In the genomic region with DNA sequence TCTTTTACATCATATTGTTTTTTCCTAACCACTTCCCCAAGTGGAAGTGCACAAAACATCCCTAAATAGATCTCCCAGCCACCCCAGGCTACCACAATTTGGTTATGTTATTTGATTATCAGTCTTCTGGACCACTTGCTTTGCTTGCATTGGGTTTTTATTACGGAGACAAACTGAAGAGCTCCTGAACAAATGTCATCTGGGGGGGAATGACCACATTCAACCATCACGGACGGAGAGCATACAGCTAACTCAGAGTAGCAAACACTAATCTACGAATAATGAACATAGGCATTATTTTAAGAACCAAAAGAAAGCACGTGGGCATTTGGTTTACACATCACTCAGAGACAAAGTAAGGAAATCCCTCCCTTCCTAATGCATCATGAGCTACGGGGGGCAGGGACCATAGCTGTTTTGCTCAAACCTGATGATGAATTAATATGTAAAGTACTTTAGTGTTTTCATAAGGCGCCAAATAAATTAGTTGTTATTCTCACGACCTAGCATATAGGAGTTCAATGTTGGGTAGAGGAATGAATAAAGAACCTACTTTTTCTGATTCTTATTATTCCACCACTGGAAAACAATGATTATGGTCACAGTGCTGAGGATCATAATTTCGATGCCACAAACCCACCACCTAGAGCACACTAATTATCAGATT, we compare ENCODE assay signal across 8 cellular contexts. TPM values are rescaled to one million over a fixed set of nuclear protein-coding genes. Genes with fewer than 3 reads are reported as not detected.
DNase-seq lines count a peak whose midpoint lies in the region; ATAC-seq, FAIRE-seq and TF ChIP-seq lines count a peak whose summit lies in the region.

No MANE protein-coding gene starts in this region.

- ATAC-seq in GM21529 (IDR thresholded peaks at IDR 0.05; ENCODE audit: unreplicated experiment) (no peak), HG02885 (IDR thresholded peaks at IDR 0.05; ENCODE audit: poor library complexity, unreplicated experiment) (no peak)

- DNase-seq in G401 (ENCODE audit: low spot score) (peak; percentile 50), M059J (ENCODE audit: low read depth) (peak; percentile 43), astrocyte of the cerebellum (ENCODE audit: low read depth) (no peak), kidney (no peak), superior temporal gyrus (ENCODE audit: extremely low spot score) (peak; percentile 52), HUDEP-2 (lab: John Stamatoyannopoulos, UW; ENCODE audit: unreplicated experiment in 76 of 76) (no peak)

- H3K4me3 ChIP-seq in astrocyte of the cerebellum (ENCODE audit: low read depth, low read length), result peak overlapping the region; percentile 50
- H3K4me3 ChIP-seq in kidney (ENCODE audit: low read length in 2 of 2), result peak overlapping the region; percentile 70 to 78

- peaks cover 13 to 14% of the 10 kb centered on the region in 2 donors for H3K4me1 ChIP-seq in kidney (ENCODE audit: control insufficient read depth in 1 of 2, insufficient read depth in 1 of 2, low read depth in 1 of 2, low read length in 2 of 2)

- H3K9me3 ChIP-seq in kidney (ENCODE audit: control insufficient read depth in 1 of 2, low read length in 2 of 2), result no peaks in the 10 kb centered on the region

- no peak for FAIRE-seq in kidney (lab: Jason Lieb, UNC)

- in situ Hi-C loops in G401 (cut with HindIII; ENCODE audit: low sequenced_read_pairs) (no loop called here), astrocyte of the cerebellum (cut with HindIII; ENCODE audit: low sequenced_read_pairs) (no loop called here)

- intact Hi-C loops in kidney (cut with DNase I), result no loop called here

- peak overlapping the region; percentile 30 to 63 for H3K9ac ChIP-seq in kidney (ENCODE audit: low read length in 2 of 2)

- TF ChIP-seq CTCF in astrocyte of the cerebellum (IDR thresholded peaks at IDR 0.05; ENCODE audit: low read depth, low read length, missing control alignments) (no peak), kidney (IDR thresholded peaks at IDR 0.05; ENCODE audit: borderline replicate concordance, extremely low read depth, insufficient read depth) (no peak)

- H3K27ac ChIP-seq in kidney (ENCODE audit: low read depth in 2 of 2, low read length in 2 of 2), result peak overlapping the region; percentile 82 to 91

- no peaks in the 10 kb centered on the region for H3K36me3 ChIP-seq in kidney (ENCODE audit: control insufficient read depth in 1 of 2, insufficient read depth in 2 of 2, low read length in 2 of 2)

RNA-seq across cellular contexts. Expression of gene TMEM156, which starts 11.6 kb away (rescaled TPM):
- total RNA-seq in G401 (2014; rRNA removed; shearing (Covaris generic)), result 0.07 TPM in 1 of 2 replicates, not detected in the other
- total RNA-seq in M059J (2014; rRNA removed; shearing (Covaris generic)), result 0.37 and 3.9 TPM in 2 replicates
- 3.5 TPM for total RNA-seq in kidney
- polyA plus RNA-seq in kidney (ENCODE audit: insufficient read depth, low read depth, low replicate concordance), result 1.8 TPM

RNA-seq across cellular contexts. Expression of gene KLHL5, which starts 18.2 kb away (rescaled TPM):
- total RNA-seq in G401 (2014; rRNA removed; shearing (Covaris generic)), result 68.1 and 91.7 TPM in 2 replicates
- total RNA-seq in M059J (2014; rRNA removed; shearing (Covaris generic)), result 28.4 and 38.1 TPM in 2 replicates
- 47.8 TPM for total RNA-seq in kidney
- polyA plus RNA-seq in kidney (ENCODE audit: insufficient read depth, low read depth, low replicate concordance), result 12.2 TPM

Comparison
In these comparisons a context has a peak if more than half of its experiments do, and no peak if none do; other contexts are left out.
1. DNase-seq: peak in G401 (single experiment), M059J (single experiment) and superior temporal gyrus (single experiment); none in astrocyte of the cerebellum (single experiment), kidney (single experiment) and HUDEP-2 (0 of 76).